8 cellular contexts compared by ENCODE assay signal in genomic region chr2:161238559-161239415, GRCh38.
DNase-seq lines count a peak whose midpoint lies in the region; ATAC-seq and TF ChIP-seq lines count a peak whose summit lies in the region.

No MANE protein-coding gene starts in this region.

- ATAC-seq in GM21529 (IDR thresholded peaks at IDR 0.05; ENCODE audit: unreplicated experiment) (peak; percentile 34), GM21825 (IDR thresholded peaks at IDR 0.05; ENCODE audit: unreplicated experiment) (no peak)

- H3K9me3 ChIP-seq in colonic mucosa (no peaks in the 10 kb centered on the region), spleen (no peaks in the 10 kb centered on the region)

- 12 to 28% (median 13%) methylated on average over 54 to 89 of the region's 89 CpGs for WGBS in spleen, 5 donors

- H3K36me3 ChIP-seq in colonic mucosa (no peaks in the 10 kb centered on the region), spleen (peaks cover 0 to 29% (median 0%) of the 10 kb centered on the region in 6 donors)

- no peak for TF ChIP-seq CTCF in colonic mucosa (IDR thresholded peaks at IDR 0.05)
- TF ChIP-seq CTCF in spleen (IDR thresholded peaks at IDR 0.05 in 8 of 11, conservative IDR thresholded peaks at IDR 0.05 in 3 of 11), result no peak

- no peaks in the 10 kb centered on the region for H3K27me3 ChIP-seq in colonic mucosa
- peaks cover 0 to 19% (median 0%) of the 10 kb centered on the region in 7 donors for H3K27me3 ChIP-seq in spleen (replicated peaks in 1 of 7)

- H3K9ac ChIP-seq in colonic mucosa (ENCODE audit: low read depth in 2 of 2, low read length in 2 of 2), result peak overlapping the region in 1 of 2 donors; percentile 61

- DNase-seq in DMS53 (lab: John Stamatoyannopoulos, UW) (peak; percentile 82), MV-4-11 (lab: John Stamatoyannopoulos, UW) (peak; percentile 10), colonic mucosa (peak; percentile 74), kidney tubule cell (ENCODE audit: low spot score) (peak; percentile 58), spleen (peak; percentile 88)
- DNase-seq in activated CD4-positive, alpha-beta T cell treated with anti-CD3 and anti-CD28 coated beads for 48 hours, result peak; percentile 73

- H3K4me3 ChIP-seq in colonic mucosa (peak overlapping the region; percentile 55), spleen (peak overlapping the region; percentile 39 to 81 (median 56))

- H3K27ac ChIP-seq in colonic mucosa (no peak overlapping the region), spleen (peak overlapping the region in 4 of 8 donors; percentile 32 to 70 (median 50))

- intact Hi-C loops in colonic mucosa (cut with DNase I) (no loop called here), spleen (cut with DNase I; ENCODE audit: low total_unique reads) (no loop called here)

- H3K4me1 ChIP-seq in colonic mucosa (no peaks in the 10 kb centered on the region), spleen (peaks cover 12 to 46% (median 27%) of the 10 kb centered on the region in 6 donors)

- TF ChIP-seq POLR2A in spleen (IDR thresholded peaks at IDR 0.05), result no peak

Comparison
In these comparisons a context has a peak if more than half of its experiments do, and no peak if none do; other contexts are left out.
1. DNase-seq: peak in every context shown above with its lines; median percentile 88 in spleen; 82 in DMS53; 74 in colonic mucosa; 73 in activated CD4-positive, alpha-beta T cell treated with anti-CD3 and anti-CD28 coated beads for 48 hours; 58 in kidney tubule cell; 10 in MV-4-11.